ENCODE assay signal across 8 cellular contexts in genomic region chr12:124493809-124494750, GRCh38.
A peak's percentile ranks its signal among the peaks of the same experiment; 100 is the strongest.
DNase-seq lines count a peak whose midpoint lies in the region; ATAC-seq and TF ChIP-seq lines count a peak whose summit lies in the region.

No MANE protein-coding gene starts in this region.

- peaks cover 0 to 13% (median 0%) of the 10 kb centered on the region in 3 donors for H3K36me3 ChIP-seq in Peyer's patch
- no peaks in the 10 kb centered on the region for H3K36me3 ChIP-seq in smooth muscle cell (ENCODE audit: low read depth)

- H3K4me1 Mint-ChIP-seq in H9 (peaks cover 20 to 21% of the 10 kb centered on the region in 2 experiments), glutamatergic neuron (ENCODE audit: low read depth, unreplicated experiment) (peaks cover 44% of the 10 kb centered on the region)

- H3K36me3 Mint-ChIP-seq in H9 (ENCODE audit: insufficient read depth in 1 of 3, low read depth in 3 of 3), result peaks cover 0 to 24% (median 22%) of the 10 kb centered on the region in 3 experiments; a peak in 5 of 7 replicates
- no peaks in the 10 kb centered on the region for H3K36me3 Mint-ChIP-seq in glutamatergic neuron (ENCODE audit: unreplicated experiment)

- H3K14ac ChIP-seq in H9 (ENCODE audit: insufficient read depth, low read length), result no peak overlapping the region; the same call in 1 of the 2 replicates

- TF ChIP-seq CTCF in H9 (conservative IDR thresholded peaks at IDR 0.05) (no peak), Peyer's patch (IDR thresholded peaks at IDR 0.05) (no peak), glutamatergic neuron (IDR thresholded peaks at IDR 0.05; ENCODE audit: partially characterized antibody, unreplicated experiment) (no peak), smooth muscle cell (IDR thresholded peaks at IDR 0.05; ENCODE audit: borderline replicate concordance, insufficient read depth, poor library complexity, severe bottlenecking) (no peak)

- H4K5ac ChIP-seq in H9 (ENCODE audit: insufficient read length, low read depth, low read length), result no peak overlapping the region

- no peak overlapping the region for H2BK15ac ChIP-seq in H9 (ENCODE audit: low read depth, low read length)

- H3K79me2 ChIP-seq in H9 (ENCODE audit: insufficient read depth, low read length), result peaks cover 27% of the 10 kb centered on the region; the same call in 1 of the 2 replicates
- peaks cover 96% of the 10 kb centered on the region for H3K79me2 ChIP-seq in smooth muscle cell (ENCODE audit: low read depth)

- no peak overlapping the region for H2BK5ac ChIP-seq in H9 (ENCODE audit: insufficient read length, low read length)

- no peak overlapping the region for H3T11ph ChIP-seq in H9 (ENCODE audit: low read length)

- H3K9me3 ChIP-seq in H9 (ENCODE audit: control insufficient read depth, low read depth, low read length), result no peaks in the 10 kb centered on the region
- H3K9me3 ChIP-seq in Peyer's patch, result no peaks in the 10 kb centered on the region
- no peaks in the 10 kb centered on the region for H3K9me3 ChIP-seq in smooth muscle cell (replicated peaks; ENCODE audit: low read depth)

- no peak overlapping the region for H2AK5ac ChIP-seq in H9 (ENCODE audit: insufficient read length, low read length)

- H3K23ac ChIP-seq in H9 (ENCODE audit: insufficient read length, low read depth, low read length), result no peak overlapping the region

- H2AFZ ChIP-seq in H9 (ENCODE audit: low read length), result no peak overlapping the region
- H2AFZ ChIP-seq in smooth muscle cell (ENCODE audit: low read depth), result no peak overlapping the region

- H3K18ac ChIP-seq in H9 (ENCODE audit: insufficient read length, low read depth, low read length), result no peak overlapping the region

- H3K27me3 Mint-ChIP-seq in H9 (ENCODE audit: low read depth) (peaks cover 4% of the 10 kb centered on the region), glutamatergic neuron (ENCODE audit: unreplicated experiment) (peaks cover 15% of the 10 kb centered on the region)

- no peak for TF ChIP-seq POLR2A in Peyer's patch (IDR thresholded peaks at IDR 0.05)

- H3K23me2 ChIP-seq in H9 (ENCODE audit: insufficient read length, low read depth, low read length, poor library complexity, severe bottlenecking), result no peaks in the 10 kb centered on the region

- H2BK20ac ChIP-seq in H9 (ENCODE audit: low read depth, low read length, poor library complexity, severe bottlenecking), result no peak overlapping the region

- H3K4me2 ChIP-seq in H9 (ENCODE audit: insufficient read depth, insufficient read length, low read length) (no peak overlapping the region), smooth muscle cell (no peak overlapping the region)

- H4K8ac ChIP-seq in H9 (replicated peaks; ENCODE audit: insufficient read length, low read depth, low read length), result no peak overlapping the region

- WGBS in H9 (ENCODE audit: extremely low coverage, insufficient read length, low lambda C conversion rate), result no CpG with 5 or more reads among the region's 27 CpGs
- WGBS in smooth muscle cell (ENCODE audit: low lambda C conversion rate), result 91% methylated on average over 27 of the region's 27 CpGs

- H3K4me3 Mint-ChIP-seq in H9 (no peak overlapping the region), glutamatergic neuron (ENCODE audit: unreplicated experiment) (no peak overlapping the region)

- no peak overlapping the region for H4K91ac ChIP-seq in H9 (ENCODE audit: insufficient read length, low read depth, low read length)

- H3K56ac ChIP-seq in H9 (ENCODE audit: insufficient read length, low read depth, low read length), result no peak overlapping the region

- H3F3A ChIP-seq in smooth muscle cell (ENCODE audit: low read depth), result peaks cover 3% of the 10 kb centered on the region

- peaks cover 12% of the 10 kb centered on the region for H3K79me1 ChIP-seq in H9 (ENCODE audit: insufficient read depth, low read depth, low read length, poor library complexity, severe bottlenecking)

- no peak for DNase-seq in H9
- peak in 2 of 3 donors; percentile 81 for DNase-seq in Peyer's patch
- DNase-seq in glutamatergic neuron, result no peak
- DNase-seq in smooth muscle cell (lab: John Stamatoyannopoulos, UW; ENCODE audit: unreplicated experiment), result no peak
- DNase-seq in NCI-H1930 (lab: John Stamatoyannopoulos, UW), result no peak
- no peak for DNase-seq in DMS79 (lab: John Stamatoyannopoulos, UW)
- no peak for DNase-seq in NCI-H1417 (lab: John Stamatoyannopoulos, UW)

- H3K9me3 Mint-ChIP-seq in H9 (no peaks in the 10 kb centered on the region), glutamatergic neuron (ENCODE audit: unreplicated experiment) (peaks cover 11% of the 10 kb centered on the region)

- no peak overlapping the region for H2BK12ac ChIP-seq in H9 (ENCODE audit: insufficient read length, low read depth, low read length)

- no peaks in the 10 kb centered on the region for H3K27me3 ChIP-seq in H9 (ENCODE audit: insufficient read depth, low read length)
- H3K27me3 ChIP-seq in Peyer's patch, result no peaks in the 10 kb centered on the region
- no peaks in the 10 kb centered on the region for H3K27me3 ChIP-seq in smooth muscle cell (ENCODE audit: low read depth)

- ATAC-seq in GM18508 (IDR thresholded peaks at IDR 0.05; ENCODE audit: insufficient read depth, unreplicated experiment), result peak; percentile 89

- H3K9ac ChIP-seq in H9 (ENCODE audit: extremely low read depth, insufficient read length, low read length) (no peak overlapping the region), smooth muscle cell (ENCODE audit: low read depth) (no peak overlapping the region)

- H2BK120ac ChIP-seq in H9 (ENCODE audit: low read depth, low read length, poor library complexity, severe bottlenecking), result no peak overlapping the region

- H3K4ac ChIP-seq in H9 (ENCODE audit: low read depth, low read length), result no peak overlapping the region

- H3K27ac ChIP-seq in H9 (ENCODE audit: insufficient read length, low read depth, low read length) (no peak overlapping the region), Peyer's patch (peak overlapping the region in 1 of 4 donors; percentile 63), smooth muscle cell (ENCODE audit: low read depth) (no peak overlapping the region)

- H3K4me1 ChIP-seq in H9 (ENCODE audit: insufficient read depth, low read length), result no peaks in the 10 kb centered on the region; the same call in 1 of the 2 replicates
- peaks cover 0 to 38% (median 22%) of the 10 kb centered on the region in 4 donors for H3K4me1 ChIP-seq in Peyer's patch
- no peaks in the 10 kb centered on the region for H3K4me1 ChIP-seq in smooth muscle cell (ENCODE audit: low read depth)

- peak overlapping the region in 1 of 4 donors; percentile 0 for H3K4me3 ChIP-seq in Peyer's patch
- H3K4me3 ChIP-seq in smooth muscle cell, result no peak overlapping the region

- H4K20me1 ChIP-seq in H9 (ENCODE audit: control insufficient read depth, insufficient read depth, insufficient read length) (no peaks in the 10 kb centered on the region), smooth muscle cell (ENCODE audit: low read depth) (peaks cover 100% of the 10 kb centered on the region)

- peak overlapping the region; percentile 52 to 94 (median 81); a peak in 5 of 7 replicates for H3K27ac Mint-ChIP-seq in H9
- peak overlapping the region; percentile 78 for H3K27ac Mint-ChIP-seq in glutamatergic neuron (ENCODE audit: unreplicated experiment)

Comparison
In these comparisons a context has a peak if more than half of its experiments do, and no peak if none do; other contexts are left out.
1. DNase-seq: peak in Peyer's patch (2 of 3); none in H9 (single experiment), glutamatergic neuron (single experiment), smooth muscle cell (single experiment), NCI-H1930 (0 of 2), DMS79 (single experiment) and NCI-H1417 (0 of 3).